ENCODE assay signal across 16 cellular contexts in genomic region chr7:30047124-30047523, GRCh38.
"Had no signal": no experiment of that assay in that cellular context is flagged by ENCODE, and none has a peak within 500 bp of the region (broad histone marks: within the 10 kb centered on the region; RNA-seq: fewer than 3 reads in every experiment).

No MANE protein-coding gene starts in this region.

- ATAC-seq: lower lobe of right lung; naive thymus-derived CD8-positive, alpha-beta T cell; stimulated activated memory B cell treated with anti-CD40 and anti-IgM and Interleukin-4, amounts not matched to agents 10 μg/mL and 1 μg/mL and 100 μg/mL, for 72 hours; stimulated activated naive CD8-positive, alpha-beta T cell treated with anti-CD3 and anti-CD28 coated beads, Interleukin-15, amount 100 ng/mL, for 72 hours had no signal

- DNase-seq: islet precursor cell; lower lobe of right lung; mammary epithelial cell; mesenchymal stem cell; naive thymus-derived CD8-positive, alpha-beta T cell; nucleus accumbens; right lobe of liver; stimulated activated CD4-positive, alpha-beta T cell treated with anti-CD3 and anti-CD28 coated beads, Interleukin-1b, Interleukin-23, amount 100 ng/mL, for 48 hours; stimulated activated CD4-positive, alpha-beta T cell treated with anti-CD3 and anti-CD28 coated beads, Interleukin-2, amount 100 ng/mL, for 48 hours; stimulated activated CD4-positive, alpha-beta T cell treated with anti-CD3 and anti-CD28 coated beads, Interleukin-4, amount 100 ng/mL, for 4 hours; stimulated activated CD8-positive, alpha-beta memory T cell treated with anti-CD3 and anti-CD28 coated beads, Interleukin-4, amount 100 ng/mL, for 48 hours; stimulated activated naive CD4-positive, alpha-beta T cell treated with Interleukin-2 at 50 U/mL for 16 hours; stimulated activated naive CD8-positive, alpha-beta T cell treated with anti-CD3 and anti-CD28 coated beads, Interleukin-15, amount 100 ng/mL, for 72 hours; substantia nigra; upper lobe of left lung had no signal
